8 cellular contexts compared by ENCODE assay signal in genomic region chr6:157034433-157035230, GRCh38.
DNase-seq lines count a peak whose midpoint lies in the region; ATAC-seq and TF ChIP-seq lines count a peak whose summit lies in the region.

No MANE protein-coding gene starts in this region.

- H3K9me2 ChIP-seq in GM23338 (ENCODE audit: insufficient read depth): no peaks in the 10 kb centered on the region

- H3K36me3 Mint-ChIP-seq in CD14-positive monocyte: peaks cover 0 to 3% of the 10 kb centered on the region in 2 donors
- H3K36me3 Mint-ChIP-seq in GM23338 (ENCODE audit: low read depth): no peaks in the 10 kb centered on the region; the same call in 2 of the 3 replicates

- no peaks in the 10 kb centered on the region for H4K20me1 ChIP-seq in GM23338 (replicated peaks; ENCODE audit: insufficient read depth)

- H2AFZ ChIP-seq in GM23338: no peak overlapping the region

- H3K4me3 ChIP-seq in GM23338: no peak overlapping the region
- H3K4me3 ChIP-seq in ascending aorta: no peak overlapping the region
- no peak overlapping the region for H3K4me3 ChIP-seq in kidney epithelial cell (ENCODE audit: low read depth, low read length)
- H3K4me3 ChIP-seq in thyroid gland (replicated peaks in 1 of 3): no peak overlapping the region

- H3K27ac Mint-ChIP-seq in CD14-positive monocyte (no peak overlapping the region), GM23338 (no peak overlapping the region)

- no peaks in the 10 kb centered on the region for H3K27me3 Mint-ChIP-seq in CD14-positive monocyte (ENCODE audit: low read depth in 3 of 3)
- no peaks in the 10 kb centered on the region for H3K27me3 Mint-ChIP-seq in GM23338 (ENCODE audit: insufficient read depth, low read depth, poor library complexity)

- intact Hi-C loops in CD14-positive monocyte (cut with micrococcal nuclease) (no loop called here), ascending aorta (cut with DNase I) (loop anchor here (2.0 to 5.0 kb wide), 3 partner anchors 133 to 348 kb away; partner anchors contain the start of gene ZDHHC14), thyroid gland (cut with DNase I) (loop anchor here (10.0 kb wide), 1 partner anchor 150 kb away; no protein-coding TSS in a partner anchor)

- H3K79me2 ChIP-seq in GM23338 (replicated peaks; ENCODE audit: insufficient read depth): peaks cover 51% of the 10 kb centered on the region

- DNase-seq in CD14-positive monocyte (ENCODE audit: low spot score) (no peak), GM23338 (ENCODE audit: low spot score) (peak; percentile 77), NCI-H524 treated with DMSO at 0.1 percent for 48 hours (lab: John Stamatoyannopoulos, UW) (peak; percentile 15), ascending aorta (ENCODE audit: low spot score in 2 of 2) (no peak), kidney epithelial cell (ENCODE audit: low read depth) (no peak), thyroid gland (no peak)
- DNase-seq in activated CD8-positive, alpha-beta memory T cell treated with anti-CD3 and anti-CD28 coated beads, Interleukin-2, amount 50 U/mL, for 48 hours: no peak
- DNase-seq in stimulated activated CD8-positive, alpha-beta memory T cell treated with anti-CD3 and anti-CD28 coated beads, Interleukin-4, amount 100 ng/mL, for 48 hours: no peak

- H3K9me3 ChIP-seq in ascending aorta (no peaks in the 10 kb centered on the region), thyroid gland (no peaks in the 10 kb centered on the region)

- H3K4me1 Mint-ChIP-seq in CD14-positive monocyte (peaks cover 16% of the 10 kb centered on the region), GM23338 (peaks cover 24% of the 10 kb centered on the region)

- H3K9me3 Mint-ChIP-seq in CD14-positive monocyte (no peaks in the 10 kb centered on the region), GM23338 (no peaks in the 10 kb centered on the region)

- H3K4me1 ChIP-seq in GM23338 (ENCODE audit: insufficient read depth): peaks cover 51% of the 10 kb centered on the region
- peaks cover 4 to 39% of the 10 kb centered on the region in 2 donors for H3K4me1 ChIP-seq in ascending aorta
- peaks cover 23 to 34% of the 10 kb centered on the region in 2 donors for H3K4me1 ChIP-seq in thyroid gland

- 39 to 42% methylated on average over 6 of the region's 6 CpGs for WGBS in thyroid gland, 2 donors

- no peak overlapping the region for H3K27ac ChIP-seq in GM23338 (ENCODE audit: low read depth)
- no peak overlapping the region for H3K27ac ChIP-seq in ascending aorta
- H3K27ac ChIP-seq in thyroid gland: no peak overlapping the region

- no peak for TF ChIP-seq POLR2A in thyroid gland (IDR thresholded peaks at IDR 0.05)

- H3K27me3 ChIP-seq in GM23338 (ENCODE audit: insufficient read depth) (no peaks in the 10 kb centered on the region), ascending aorta (no peaks in the 10 kb centered on the region), kidney epithelial cell (ENCODE audit: control insufficient read depth, insufficient read depth, low read length) (no peaks in the 10 kb centered on the region), thyroid gland (no peaks in the 10 kb centered on the region)

- peak; percentile 70 for TF ChIP-seq CTCF in CD14-positive monocyte (IDR thresholded peaks at IDR 0.05)
- TF ChIP-seq CTCF in GM23338 (conservative IDR thresholded peaks at IDR 0.05; ENCODE audit: low read depth in 2 of 2): peak; percentile 67 to 71
- TF ChIP-seq CTCF in ascending aorta (IDR thresholded peaks at IDR 0.05): peak; percentile 54 to 62 (median 61)
- peak; percentile 56 for TF ChIP-seq CTCF in kidney epithelial cell (IDR thresholded peaks at IDR 0.05; ENCODE audit: insufficient read depth, low read length, poor library complexity, severe bottlenecking)
- peak; percentile 34 to 74 (median 63) for TF ChIP-seq CTCF in thyroid gland (IDR thresholded peaks at IDR 0.05)

- no peak overlapping the region for H3K4me3 Mint-ChIP-seq in CD14-positive monocyte
- no peak overlapping the region for H3K4me3 Mint-ChIP-seq in GM23338

- H3K4me2 ChIP-seq in GM23338: no peak overlapping the region

- H3K36me3 ChIP-seq in GM23338 (ENCODE audit: insufficient read depth) (no peaks in the 10 kb centered on the region), ascending aorta (no peaks in the 10 kb centered on the region), kidney epithelial cell (ENCODE audit: control insufficient read depth, insufficient read depth, low read length) (no peaks in the 10 kb centered on the region), thyroid gland (no peaks in the 10 kb centered on the region)

- peak; percentile 32 for ATAC-seq in GM23338

- H3F3A ChIP-seq in GM23338 (replicated peaks; ENCODE audit: low read depth): no peaks in the 10 kb centered on the region

TF ChIP-seq in GM23338, 12 proteins besides CTCF, POLR2A, EP300 and RAD21:
- no peak for TF ChIP-seq ZNF462 (CRISPR knock-in tag; IDR thresholded peaks at IDR 0.05)
- TF ChIP-seq EZH2phosphoT487 (IDR thresholded peaks at IDR 0.05; ENCODE audit: unreplicated experiment): no peak
- TF ChIP-seq ZNF331 (CRISPR knock-in tag; IDR thresholded peaks at IDR 0.05; ENCODE audit: low read depth): no peak

Comparison
In these comparisons a context has a peak if more than half of its experiments do, and no peak if none do; other contexts are left out.
1. DNase-seq: peak in GM23338 (single experiment) and NCI-H524 treated with DMSO at 0.1 percent for 48 hours (single experiment); none in CD14-positive monocyte (single experiment), ascending aorta (0 of 2), kidney epithelial cell (single experiment), thyroid gland (0 of 2), activated CD8-positive, alpha-beta memory T cell treated with anti-CD3 and anti-CD28 coated beads, Interleukin-2, amount 50 U/mL, for 48 hours (single experiment) and stimulated activated CD8-positive, alpha-beta memory T cell treated with anti-CD3 and anti-CD28 coated beads, Interleukin-4, amount 100 ng/mL, for 48 hours (single experiment).
2. intact Hi-C loops: an anchor here in ascending aorta (2.0 to 5.0 kb wide) and thyroid gland (10.0 kb wide); none called in CD14-positive monocyte.
3. Peak in every context shown above with its lines, with median percentiles within 50 percentile points of each other: CTCF ChIP-seq.